In the genomic region with DNA sequence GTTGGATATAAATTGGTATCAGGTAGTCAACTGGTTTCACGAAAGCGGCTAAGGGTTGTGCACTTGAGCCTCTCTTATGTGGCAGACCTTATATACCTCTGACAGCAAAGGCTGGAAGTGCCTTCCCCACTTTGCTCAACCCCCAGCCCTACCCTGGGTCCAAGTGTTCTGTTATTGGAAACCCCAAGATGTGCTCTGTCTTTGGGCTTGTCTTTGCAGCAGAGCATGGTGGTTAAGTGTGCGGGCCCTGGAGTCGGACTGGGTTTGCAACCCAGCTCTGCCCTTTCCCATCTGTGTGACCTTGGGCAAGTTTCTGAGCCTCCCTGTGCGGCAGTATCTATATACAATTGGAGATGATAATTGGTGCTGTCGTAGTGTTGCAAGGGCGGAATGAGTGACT, we compare ENCODE assay signal across 18 cellular contexts. TPM values are rescaled to one million over a fixed set of nuclear protein-coding genes. Genes with fewer than 3 reads are reported as not detected.
DNase-seq lines count a peak whose midpoint lies in the region; ATAC-seq, FAIRE-seq and TF ChIP-seq lines count a peak whose summit lies in the region.
"Had no signal": no experiment of that assay in that cellular context is flagged by ENCODE, and none has a peak within 500 bp of the region (broad histone marks: within the 10 kb centered on the region; RNA-seq: fewer than 3 reads in every experiment).

No MANE protein-coding gene starts in this region.

- FAIRE-seq in GM12892 (lab: Jason Lieb, UNC) = peak; percentile 9

- peaks cover 59% of the 10 kb centered on the region for H3K4me1 Mint-ChIP-seq in activated CD4-positive, alpha-beta memory T cell treated with anti-CD3 and anti-CD28 coated beads for 36 hours (ENCODE audit: low read depth)

- no peak overlapping the region for H3K4me3 Mint-ChIP-seq in activated CD4-positive, alpha-beta memory T cell treated with anti-CD3 and anti-CD28 coated beads for 36 hours
- H3K4me3 Mint-ChIP-seq: CD14-positive monocyte had no signal

- intact Hi-C loops in activated CD4-positive, alpha-beta memory T cell treated with anti-CD3 and anti-CD28 coated beads for 36 hours (cut with micrococcal nuclease) = no loop called here

- TF ChIP-seq POLR2A in GM12892 (IDR thresholded peaks at IDR 0.05; ENCODE audit: low read depth, low read length) = no peak

- no peaks in the 10 kb centered on the region for H3K9me3 Mint-ChIP-seq in activated CD4-positive, alpha-beta memory T cell treated with anti-CD3 and anti-CD28 coated beads for 36 hours
- H3K9me3 Mint-ChIP-seq in activated naive CD4-positive, alpha-beta T cell treated with anti-CD3 and anti-CD28 coated beads, Interleukin-2, amount 50 U/mL, for 72 hours = no peaks in the 10 kb centered on the region

- CTCF ChIA-PET in activated CD4-positive, alpha-beta memory T cell treated with anti-CD3 and anti-CD28 coated beads for 36 hours (lab: Charles Lee) = interaction anchor here (0.7 to 6.5 kb wide), 6 partner anchors 16 to 49 kb away, joined by 3 to 43 read pairs (median 9); partner anchors contain the start of gene IL19

- H3K27ac Mint-ChIP-seq in activated CD4-positive, alpha-beta memory T cell treated with anti-CD3 and anti-CD28 coated beads for 36 hours = peak overlapping the region; percentile 82
- H3K27ac Mint-ChIP-seq in activated naive CD4-positive, alpha-beta T cell treated with anti-CD3 and anti-CD28 coated beads, Interleukin-2, amount 50 U/mL, for 72 hours = no peak overlapping the region

- peak; percentile 60 for DNase-seq in activated CD8-positive, alpha-beta memory T cell treated with anti-CD3 and anti-CD28 coated beads for 24 hours
- no peak for DNase-seq in activated CD8-positive, alpha-beta memory T cell treated with anti-CD3 and anti-CD28 coated beads, Interleukin-2, amount 50 U/mL, for 4 hours
- no peak for DNase-seq in GM12892 (ENCODE audit: insufficient read length)
- DNase-seq in activated CD4-positive, alpha-beta memory T cell treated with anti-CD3 and anti-CD28 coated beads for 36 hours = no peak
- DNase-seq in stimulated activated CD8-positive, alpha-beta memory T cell treated with anti-CD3 and anti-CD28 coated beads, Interleukin-4, amount 100 ng/mL, for 48 hours = peak; percentile 36
- no peak for DNase-seq in stimulated activated CD4-positive, alpha-beta T cell treated with anti-CD3 and anti-CD28 coated beads, Interleukin-4, amount 100 ng/mL, for 24 hours
- no peak for DNase-seq in activated naive CD4-positive, alpha-beta T cell treated with anti-CD3 and anti-CD28 coated beads, Interleukin-2, amount 50 U/mL, for 72 hours (ENCODE audit: low spot score in 2 of 2)
- DNase-seq: Caco-2, DMS153, EL, NCI-H1048, NCI-H1694 treated with DMSO at 0.1 percent for 48 hours, NCI-H2107, NCI-H345, NCI-H526 had no signal

- no peak for ATAC-seq in activated naive CD4-positive, alpha-beta T cell treated with anti-CD3 and anti-CD28 coated beads, Interleukin-2, amount 50 U/mL, for 72 hours

- peaks cover 2% of the 10 kb centered on the region for H3K36me3 Mint-ChIP-seq in activated CD4-positive, alpha-beta memory T cell treated with anti-CD3 and anti-CD28 coated beads for 36 hours
- no peaks in the 10 kb centered on the region for H3K36me3 Mint-ChIP-seq in activated naive CD4-positive, alpha-beta T cell treated with anti-CD3 and anti-CD28 coated beads, Interleukin-2, amount 50 U/mL, for 72 hours

- peaks cover 18% of the 10 kb centered on the region for H3K27me3 Mint-ChIP-seq in activated CD4-positive, alpha-beta memory T cell treated with anti-CD3 and anti-CD28 coated beads for 36 hours

- POLR2A ChIA-PET in activated CD4-positive, alpha-beta memory T cell treated with anti-CD3 and anti-CD28 coated beads for 36 hours (lab: Charles Lee) = interaction anchor here (0.8 to 3.9 kb wide), 6 partner anchors 11 to 43 kb away, joined by 3 to 34 read pairs (median 8); partner anchors contain the start of genes IL10 and IL19

RNA-seq across cellular contexts. Expression of gene IL10, which starts 11.2 kb away (rescaled TPM):
- polyA plus RNA-seq in GM12892 (2012; ENCODE audit: missing spikeins) = 5.2 TPM
- 10 to 100 TPM; 17.3 to 18.5 TPM for total RNA-seq in activated CD4-positive, alpha-beta memory T cell treated with anti-CD3 and anti-CD28 coated beads for 36 hours
- total RNA-seq in activated naive CD4-positive, alpha-beta T cell treated with anti-CD3 and anti-CD28 coated beads, Interleukin-2, amount 50 U/mL, for 72 hours = under 1 TPM in 1 of 2 donors, not detected in 1; 0.29 TPM
- total RNA-seq: A673, Caco-2, H4 had no signal

RNA-seq across cellular contexts. Expression of gene IL19, which starts 12.9 kb away (rescaled TPM):
- polyA plus RNA-seq in GM12892 (2012; ENCODE audit: missing spikeins) = not detected
- under 1 TPM in 1 of 2 experiments, not detected in 1; 0.21 TPM for total RNA-seq in activated CD4-positive, alpha-beta memory T cell treated with anti-CD3 and anti-CD28 coated beads for 36 hours
- not detected for total RNA-seq in activated naive CD4-positive, alpha-beta T cell treated with anti-CD3 and anti-CD28 coated beads, Interleukin-2, amount 50 U/mL, for 72 hours
- total RNA-seq: A673, Caco-2, H4 had no signal
- polyA plus RNA-seq: CD14-positive monocyte had no signal

Comparison
In these comparisons a context has a peak if more than half of its experiments do, and no peak if none do; other contexts are left out.
1. DNase-seq: peak in activated CD8-positive, alpha-beta memory T cell treated with anti-CD3 and anti-CD28 coated beads for 24 hours (single experiment) and stimulated activated CD8-positive, alpha-beta memory T cell treated with anti-CD3 and anti-CD28 coated beads, Interleukin-4, amount 100 ng/mL, for 48 hours (single experiment); none in activated CD8-positive, alpha-beta memory T cell treated with anti-CD3 and anti-CD28 coated beads, Interleukin-2, amount 50 U/mL, for 4 hours (single experiment), GM12892 (single experiment), activated CD4-positive, alpha-beta memory T cell treated with anti-CD3 and anti-CD28 coated beads for 36 hours (single experiment), stimulated activated CD4-positive, alpha-beta T cell treated with anti-CD3 and anti-CD28 coated beads, Interleukin-4, amount 100 ng/mL, for 24 hours (single experiment) and activated naive CD4-positive, alpha-beta T cell treated with anti-CD3 and anti-CD28 coated beads, Interleukin-2, amount 50 U/mL, for 72 hours (0 of 2).
2. RNA of gene IL10, which starts 11.2 kb away (total RNA-seq): 17.3 to 18.5 TPM in activated CD4-positive, alpha-beta memory T cell treated with anti-CD3 and anti-CD28 coated beads for 36 hours; 0.29 TPM in activated naive CD4-positive, alpha-beta T cell treated with anti-CD3 and anti-CD28 coated beads, Interleukin-2, amount 50 U/mL, for 72 hours; every median in the first group is over 10 times any median in the second.